ENCODE assay signal across 11 cellular contexts in genomic region chr15:63476229-63476632, GRCh38. TPM values are rescaled to one million over a fixed set of nuclear protein-coding genes. Genes with fewer than 3 reads are reported as not detected.
DNase-seq lines count a peak whose midpoint lies in the region; TF ChIP-seq lines count a peak whose summit lies in the region.
"Had no signal": no experiment of that assay in that cellular context is flagged by ENCODE, and none has a peak within 500 bp of the region (broad histone marks: within the 10 kb centered on the region; RNA-seq: fewer than 3 reads in every experiment).

No MANE protein-coding gene starts in this region.

- H3K4me1 Mint-ChIP-seq in CD8-positive, alpha-beta memory T cell, result peaks cover 42 to 72% (median 68%) of the 10 kb centered on the region in 3 donors
- peaks cover 86% of the 10 kb centered on the region for H3K4me1 Mint-ChIP-seq in dendritic cell treated with granulocyte-macrophage colony-stimulating factor and Interleukin-4, amounts not matched to agents 40 ng/mL and 50 ng/mL, for 4 days (ENCODE audit: low read depth)
- H3K4me1 Mint-ChIP-seq in neural progenitor cell (peaks cover 41% of the 10 kb centered on the region), endodermal cell (peaks cover 54% of the 10 kb centered on the region)

- H3K27ac ChIP-seq in CD8-positive, alpha-beta memory T cell (ENCODE audit: low read depth, low read length), result no peak overlapping the region
- no peak overlapping the region for H3K27ac ChIP-seq in neural progenitor cell
- no peak overlapping the region for H3K27ac ChIP-seq in endodermal cell (ENCODE audit: low read depth, low read length)
- no peak overlapping the region for H3K27ac ChIP-seq in testis

- peaks cover 4% of the 10 kb centered on the region for H3F3A ChIP-seq in neural progenitor cell (ENCODE audit: low read depth)

- no peak for TF ChIP-seq POLR2A in testis (IDR thresholded peaks at IDR 0.05)

- no peak for DNase-seq in CD8-positive, alpha-beta memory T cell
- DNase-seq in NCI-H460 (ENCODE audit: extremely low read depth, low read depth) (peak; percentile 74), neural progenitor cell (ENCODE audit: low spot score) (no peak), AML-193 (lab: John Stamatoyannopoulos, UW) (no peak), endodermal cell (no peak), testis (no peak), activated T-cell treated with anti-CD3 and anti-CD28 coated beads for 4 hours (no peak)
- DNase-seq: caudate nucleus; SHP77 treated with DMSO at 0.1 percent for 48 hours; stimulated activated naive CD8-positive, alpha-beta T cell treated with anti-CD3 and anti-CD28 coated beads, Interleukin-15, amount 100 ng/mL, for 72 hours had no signal

- no peak overlapping the region for H3K9ac ChIP-seq in neural progenitor cell
- no peak overlapping the region for H3K9ac ChIP-seq in endodermal cell (ENCODE audit: extremely low read depth, low read length, poor library complexity, severe bottlenecking)

- peak overlapping the region in 5 of 8 donors; percentile 20 to 86 (median 33) for H3K27ac Mint-ChIP-seq in CD8-positive, alpha-beta memory T cell
- peak overlapping the region; percentile 61 for H3K27ac Mint-ChIP-seq in dendritic cell treated with granulocyte-macrophage colony-stimulating factor and Interleukin-4, amounts not matched to agents 40 ng/mL and 50 ng/mL, for 4 days
- H3K27ac Mint-ChIP-seq in neural progenitor cell (peak overlapping the region; percentile 17), endodermal cell (no peak overlapping the region)
- H3K27ac Mint-ChIP-seq: stimulated activated naive CD8-positive, alpha-beta T cell treated with anti-CD3 and anti-CD28 coated beads, Interleukin-15, amount 100 ng/mL, for 72 hours had no signal

- POLR2A ChIA-PET in CD8-positive, alpha-beta memory T cell (lab: Charles Lee), result no interaction called here

- H3K36me3 Mint-ChIP-seq in CD8-positive, alpha-beta memory T cell, result no peaks in the 10 kb centered on the region
- H3K36me3 Mint-ChIP-seq in dendritic cell treated with granulocyte-macrophage colony-stimulating factor and Interleukin-4, amounts not matched to agents 40 ng/mL and 50 ng/mL, for 4 days (ENCODE audit: low read depth), result no peaks in the 10 kb centered on the region
- H3K36me3 Mint-ChIP-seq in neural progenitor cell (no peaks in the 10 kb centered on the region), endodermal cell (ENCODE audit: low read depth) (no peaks in the 10 kb centered on the region)

- H2AFZ ChIP-seq in neural progenitor cell (replicated peaks), result no peak overlapping the region

- WGBS in endodermal cell (ENCODE audit: insufficient coverage in 1 of 2, insufficient read length in 1 of 2), 2 experiments, result 64 to 80% methylated on average over 1 to 2 of the region's 2 CpGs
- 53 to 64% methylated on average over 2 of the region's 2 CpGs for WGBS in testis, 2 donors

- H3K4me3 Mint-ChIP-seq in CD8-positive, alpha-beta memory T cell, result no peak overlapping the region
- H3K4me3 Mint-ChIP-seq in dendritic cell treated with granulocyte-macrophage colony-stimulating factor and Interleukin-4, amounts not matched to agents 40 ng/mL and 50 ng/mL, for 4 days, result no peak overlapping the region
- H3K4me3 Mint-ChIP-seq in neural progenitor cell (no peak overlapping the region), endodermal cell (no peak overlapping the region)
- H3K4me3 Mint-ChIP-seq: stimulated activated naive CD8-positive, alpha-beta T cell treated with anti-CD3 and anti-CD28 coated beads, Interleukin-15, amount 100 ng/mL, for 72 hours had no signal

- H3K4me2 ChIP-seq in neural progenitor cell, result no peak overlapping the region

- H3K9me3 Mint-ChIP-seq in CD8-positive, alpha-beta memory T cell, result no peaks in the 10 kb centered on the region
- H3K9me3 Mint-ChIP-seq in dendritic cell treated with granulocyte-macrophage colony-stimulating factor and Interleukin-4, amounts not matched to agents 40 ng/mL and 50 ng/mL, for 4 days, result no peaks in the 10 kb centered on the region
- peaks cover 9% of the 10 kb centered on the region for H3K9me3 Mint-ChIP-seq in neural progenitor cell
- peaks cover 4% of the 10 kb centered on the region for H3K9me3 Mint-ChIP-seq in endodermal cell
- H3K9me3 Mint-ChIP-seq: stimulated activated naive CD8-positive, alpha-beta T cell treated with anti-CD3 and anti-CD28 coated beads, Interleukin-15, amount 100 ng/mL, for 72 hours had no signal

- no peak overlapping the region for H3K4me3 ChIP-seq in CD8-positive, alpha-beta memory T cell (ENCODE audit: low read length)
- no peak overlapping the region for H3K4me3 ChIP-seq in neural progenitor cell
- H3K4me3 ChIP-seq in endodermal cell (ENCODE audit: low read length), result no peak overlapping the region
- H3K4me3 ChIP-seq in testis, result no peak overlapping the region

- peaks cover 56% of the 10 kb centered on the region for H3K4me1 ChIP-seq in CD8-positive, alpha-beta memory T cell (ENCODE audit: insufficient read depth, low read length)
- H3K4me1 ChIP-seq in neural progenitor cell (peaks cover 19% of the 10 kb centered on the region), endodermal cell (ENCODE audit: control insufficient read depth, insufficient read depth, low read length) (peaks cover 27% of the 10 kb centered on the region), testis (peaks cover 10% of the 10 kb centered on the region)

- H3K27me3 ChIP-seq in CD8-positive, alpha-beta memory T cell (ENCODE audit: insufficient read depth, low read length, poor library complexity, severe bottlenecking), result no peaks in the 10 kb centered on the region
- H3K27me3 ChIP-seq in neural progenitor cell (no peaks in the 10 kb centered on the region), endodermal cell (ENCODE audit: control insufficient read depth, insufficient read depth, low read length, poor library complexity, severe bottlenecking) (no peaks in the 10 kb centered on the region), testis (no peaks in the 10 kb centered on the region)

- TF ChIP-seq CTCF in neural progenitor cell (IDR thresholded peaks at IDR 0.05) (no peak), endodermal cell (conservative IDR thresholded peaks at IDR 0.05) (no peak), testis (IDR thresholded peaks at IDR 0.05) (no peak)

- H3K79me2 ChIP-seq in neural progenitor cell (ENCODE audit: low read depth), result no peaks in the 10 kb centered on the region

- no peaks in the 10 kb centered on the region for H3K27me3 Mint-ChIP-seq in CD8-positive, alpha-beta memory T cell
- no peaks in the 10 kb centered on the region for H3K27me3 Mint-ChIP-seq in dendritic cell treated with granulocyte-macrophage colony-stimulating factor and Interleukin-4, amounts not matched to agents 40 ng/mL and 50 ng/mL, for 4 days
- H3K27me3 Mint-ChIP-seq in neural progenitor cell (ENCODE audit: insufficient read depth, low read depth), result peaks cover 9% of the 10 kb centered on the region
- H3K27me3 Mint-ChIP-seq in endodermal cell (ENCODE audit: insufficient read depth), result peaks cover 6% of the 10 kb centered on the region
- H3K27me3 Mint-ChIP-seq: stimulated activated naive CD8-positive, alpha-beta T cell treated with anti-CD3 and anti-CD28 coated beads, Interleukin-15, amount 100 ng/mL, for 72 hours had no signal

- no peaks in the 10 kb centered on the region for H3K36me3 ChIP-seq in CD8-positive, alpha-beta memory T cell (ENCODE audit: insufficient read depth, low read length)
- H3K36me3 ChIP-seq in neural progenitor cell (no peaks in the 10 kb centered on the region), endodermal cell (ENCODE audit: control insufficient read depth, insufficient read depth, low read length) (no peaks in the 10 kb centered on the region), testis (ENCODE audit: low read depth, missing control alignments) (no peaks in the 10 kb centered on the region)

- H3K9me3 ChIP-seq in CD8-positive, alpha-beta memory T cell (ENCODE audit: low read length), result no peaks in the 10 kb centered on the region
- H3K9me3 ChIP-seq in neural progenitor cell (ENCODE audit: low read depth), result no peaks in the 10 kb centered on the region
- H3K9me3 ChIP-seq in endodermal cell (ENCODE audit: control insufficient read depth, low read length), result no peaks in the 10 kb centered on the region
- H3K9me3 ChIP-seq in testis, result no peaks in the 10 kb centered on the region

- CTCF ChIA-PET in CD8-positive, alpha-beta memory T cell (lab: Charles Lee), result interaction anchor here (1.2 to 2.6 kb wide), 6 partner anchors 10 to 591 kb away, joined by 3 to 17 read pairs (median 6); no protein-coding TSS in a partner anchor

- intact Hi-C loops in dendritic cell treated with granulocyte-macrophage colony-stimulating factor and Interleukin-4, amounts not matched to agents 40 ng/mL and 50 ng/mL, for 4 days (cut with micrococcal nuclease), result no loop called here
- intact Hi-C loops in testis (cut with DNase I; ENCODE audit: low total_unique reads), result no loop called here

- no peaks in the 10 kb centered on the region for H4K20me1 ChIP-seq in neural progenitor cell (ENCODE audit: low read depth)

RNA-seq across cellular contexts. Expression of gene USP3, which starts 28.2 kb away (rescaled TPM):
- 10 to 100 TPM; 36.6 to 38.0 TPM for total RNA-seq in CD8-positive, alpha-beta memory T cell
- polyA plus RNA-seq in CD8-positive, alpha-beta memory T cell, result 50.7 TPM
- total RNA-seq in NCI-H460 (2014; rRNA removed; shearing (Covaris generic)), result 37.6 and 46.1 TPM in 2 replicates
- 44.2 and 50.8 TPM in 2 replicates for polyA plus RNA-seq in NCI-H460 (2014; cell fraction: nucleus; rRNA removed)
- total RNA-seq in neural progenitor cell (ENCODE audit: low replicate concordance) (48.8 and 64.2 TPM in 2 replicates), endodermal cell (10 to 100 TPM; 51.5 to 52.5 TPM), testis (10 to 100 TPM; 38.5 to 43.1 TPM)
- 64.2 TPM for polyA plus RNA-seq in endodermal cell (2013, experiment 1 of 2)
- polyA plus RNA-seq in endodermal cell (2013, experiment 2 of 2), result 62.6 TPM
- 23.2 TPM for polyA plus RNA-seq in testis (ENCODE audit: insufficient read depth, low read depth, low replicate concordance)
